18 cellular contexts compared by ENCODE assay signal in genomic region chr11:119011476-119011875, GRCh38. TPM values are rescaled to one million over a fixed set of nuclear protein-coding genes. Genes with fewer than 3 reads are reported as not detected.
A peak's percentile ranks its signal among the peaks of the same experiment; 100 is the strongest.
DNase-seq lines count a peak whose midpoint lies in the region; ATAC-seq and TF ChIP-seq lines count a peak whose summit lies in the region.
"Had no signal": no experiment of that assay in that cellular context is flagged by ENCODE, and none has a peak within 500 bp of the region (broad histone marks: within the 10 kb centered on the region; RNA-seq: fewer than 3 reads in every experiment).

No MANE protein-coding gene starts in this region.

- peaks cover 32% of the 10 kb centered on the region for H3K4me1 Mint-ChIP-seq in activated CD8-positive, alpha-beta memory T cell treated with anti-CD3 and anti-CD28 coated beads, Interleukin-2, amount 10 ng/mL, durations not matched to agents 7 days and 5 days

- POLR2A ChIA-PET in HEK293T (lab: Yijun Ruan, JAX): interaction anchor here (1.4 kb wide), 1 partner anchor 8 kb away, joined by 3 read pairs; no protein-coding TSS in a partner anchor

- H3K27ac Mint-ChIP-seq in activated CD8-positive, alpha-beta memory T cell treated with anti-CD3 and anti-CD28 coated beads, Interleukin-2, amount 10 ng/mL, durations not matched to agents 7 days and 5 days: peak overlapping the region; percentile 40

- DNase-seq in activated CD8-positive, alpha-beta memory T cell treated with anti-CD3 and anti-CD28 coated beads, Interleukin-2, amount 10 ng/mL, durations not matched to agents 7 days and 5 days: no peak
- no peak for DNase-seq in activated CD8-positive, alpha-beta memory T cell treated with anti-CD3 and anti-CD28 coated beads for 24 hours
- DNase-seq in AG08396 (ENCODE audit: low spot score) (peak; percentile 0), SW480 (ENCODE audit: low spot score) (peak; percentile 34), left lobe of liver (ENCODE audit: low spot score) (peak; percentile 66), HPDE6-E6E7 (ENCODE audit: extremely low spot score) (no peak), HEK293T (ENCODE audit: extremely low spot score) (no peak)
- DNase-seq: CD8-positive, alpha-beta T cell; DMS79 treated with DMSO at 0.1 percent for 48 hours; NCI-H1048; NCI-H146; NCI-H2081 treated with DMSO at 0.1 percent for 48 hours; NCI-H524; SHP77 treated with DMSO at 0.1 percent for 48 hours had no signal

- CTCF ChIA-PET in activated CD8-positive, alpha-beta memory T cell treated with anti-CD3 and anti-CD28 coated beads, Interleukin-2, amount 10 ng/mL, durations not matched to agents 7 days and 5 days (lab: Charles Lee): no interaction called here
- CTCF ChIA-PET in HEK293T (lab: Yijun Ruan, JAX): no interaction called here

- no peak overlapping the region for H3K4me3 Mint-ChIP-seq in activated CD8-positive, alpha-beta memory T cell treated with anti-CD3 and anti-CD28 coated beads, Interleukin-2, amount 10 ng/mL, durations not matched to agents 7 days and 5 days
- H3K4me3 Mint-ChIP-seq: CD8-positive, alpha-beta T cell had no signal

- no peaks in the 10 kb centered on the region for H3K9me3 Mint-ChIP-seq in activated CD8-positive, alpha-beta memory T cell treated with anti-CD3 and anti-CD28 coated beads, Interleukin-2, amount 10 ng/mL, durations not matched to agents 7 days and 5 days (ENCODE audit: low read depth)
- H3K9me3 Mint-ChIP-seq: CD8-positive, alpha-beta T cell had no signal

- ATAC-seq in activated CD8-positive, alpha-beta memory T cell treated with anti-CD3 and anti-CD28 coated beads, Interleukin-2, amount 10 ng/mL, durations not matched to agents 7 days and 5 days: no peak
- ATAC-seq in left lobe of liver (peak; percentile 91), HG03565 (IDR thresholded peaks at IDR 0.05; ENCODE audit: unreplicated experiment) (no peak)
- ATAC-seq: CD8-positive, alpha-beta T cell had no signal

- H3K27me3 Mint-ChIP-seq in activated CD8-positive, alpha-beta memory T cell treated with anti-CD3 and anti-CD28 coated beads, Interleukin-2, amount 10 ng/mL, durations not matched to agents 7 days and 5 days: no peaks in the 10 kb centered on the region

- peaks cover 46% of the 10 kb centered on the region for H3K36me3 Mint-ChIP-seq in activated CD8-positive, alpha-beta memory T cell treated with anti-CD3 and anti-CD28 coated beads, Interleukin-2, amount 10 ng/mL, durations not matched to agents 7 days and 5 days

TF ChIP-seq in HEK293T, 16 proteins besides CTCF, POLR2A, EP300 and RAD21:
- no peak for TF ChIP-seq ZNF384 (IDR thresholded peaks at IDR 0.05)
- TF ChIP-seq SUZ12 (IDR thresholded peaks at IDR 0.05): no peak
- no peak for TF ChIP-seq FOXA1 (IDR thresholded peaks at IDR 0.05)
- no peak for TF ChIP-seq ARNT (IDR thresholded peaks at IDR 0.05)
- no peak for TF ChIP-seq NFRKB (IDR thresholded peaks at IDR 0.05)
- no peak for TF ChIP-seq LEF1 (IDR thresholded peaks at IDR 0.05; ENCODE audit: borderline replicate concordance)
- TF ChIP-seq HDGF (IDR thresholded peaks at IDR 0.05; ENCODE audit: borderline replicate concordance): no peak
- no peak for TF ChIP-seq L3MBTL2 (conservative IDR thresholded peaks at IDR 0.05)
- TF ChIP-seq FOXM1 (IDR thresholded peaks at IDR 0.05; ENCODE audit: borderline replicate concordance): no peak
- no peak for TF ChIP-seq PKNOX1 (IDR thresholded peaks at IDR 0.05)
- TF ChIP-seq TARDBP (IDR thresholded peaks at IDR 0.05): no peak
- no peak for TF ChIP-seq CTBP1 (IDR thresholded peaks at IDR 0.05; ENCODE audit: borderline replicate concordance)
- TF ChIP-seq ELF4 (IDR thresholded peaks at IDR 0.05): no peak
- TF ChIP-seq FOXK2 (IDR thresholded peaks at IDR 0.05): no peak
- no peak for TF ChIP-seq SP1 (IDR thresholded peaks at IDR 0.05)
- TF ChIP-seq BHLHE40 (IDR thresholded peaks at IDR 0.05; ENCODE audit: borderline replicate concordance): no peak

RNA-seq across cellular contexts. Expression of gene RPS25, which starts 6.7 kb away (rescaled TPM):
- 1,000 to 10,000 TPM in 1 of 2 experiments, 100 to 1,000 TPM in 1; 945 to 1,070 TPM for total RNA-seq in activated CD8-positive, alpha-beta memory T cell treated with anti-CD3 and anti-CD28 coated beads, Interleukin-2, amount 10 ng/mL, durations not matched to agents 7 days and 5 days
- 307 TPM for total RNA-seq in left lobe of liver

RNA-seq across cellular contexts. Expression of gene TRAPPC4, which starts 7.1 kb away (rescaled TPM):
- 10 to 100 TPM; 73.9 to 91.5 TPM for total RNA-seq in activated CD8-positive, alpha-beta memory T cell treated with anti-CD3 and anti-CD28 coated beads, Interleukin-2, amount 10 ng/mL, durations not matched to agents 7 days and 5 days
- 18.0 TPM for total RNA-seq in left lobe of liver

RNA-seq across cellular contexts. Expression of gene CENATAC, which starts 13.5 kb away (rescaled TPM):
- total RNA-seq in activated CD8-positive, alpha-beta memory T cell treated with anti-CD3 and anti-CD28 coated beads, Interleukin-2, amount 10 ng/mL, durations not matched to agents 7 days and 5 days: 10 to 100 TPM; 43.4 to 47.1 TPM
- total RNA-seq in left lobe of liver: 14.7 TPM

RNA-seq across cellular contexts. Expression of gene SLC37A4, which starts 19.2 kb away (rescaled TPM):
- 10 to 100 TPM; 26.0 to 26.5 TPM for total RNA-seq in activated CD8-positive, alpha-beta memory T cell treated with anti-CD3 and anti-CD28 coated beads, Interleukin-2, amount 10 ng/mL, durations not matched to agents 7 days and 5 days
- total RNA-seq in left lobe of liver: 155 TPM

RNA-seq across cellular contexts. Expression of gene FOXR1, which starts 39.9 kb away (rescaled TPM):
- total RNA-seq in activated CD8-positive, alpha-beta memory T cell treated with anti-CD3 and anti-CD28 coated beads, Interleukin-2, amount 10 ng/mL, durations not matched to agents 7 days and 5 days: not detected
- total RNA-seq in left lobe of liver: not detected
- total RNA-seq: A172; CD8-positive, alpha-beta T cell; G401; MCF 10A had no signal

Comparison
In these comparisons a context has a peak if more than half of its experiments do, and no peak if none do; other contexts are left out.
1. DNase-seq: peak in AG08396 (single experiment), SW480 (single experiment) and left lobe of liver (single experiment); none in activated CD8-positive, alpha-beta memory T cell treated with anti-CD3 and anti-CD28 coated beads, Interleukin-2, amount 10 ng/mL, durations not matched to agents 7 days and 5 days (single experiment), activated CD8-positive, alpha-beta memory T cell treated with anti-CD3 and anti-CD28 coated beads for 24 hours (single experiment), HPDE6-E6E7 (single experiment) and HEK293T (single experiment).